15 cellular contexts compared by ENCODE assay signal in the genomic region with DNA sequence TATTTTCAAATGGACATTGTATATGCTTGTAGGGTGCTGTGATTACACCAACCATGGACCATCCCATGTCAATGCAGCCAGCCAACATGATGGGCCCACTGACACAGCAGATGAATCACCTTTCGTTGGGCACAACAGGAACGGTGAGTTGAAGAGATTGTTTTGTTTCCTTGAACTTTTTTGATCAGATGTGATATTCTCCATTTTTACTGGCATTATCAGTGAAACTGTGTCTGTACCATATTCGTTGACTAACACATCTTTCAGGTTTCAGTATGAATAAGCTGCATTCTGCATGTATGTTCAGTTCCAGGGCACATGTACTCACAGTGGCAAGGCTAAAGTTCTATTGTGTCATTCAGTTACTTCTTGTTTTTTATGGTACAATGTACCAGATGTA.
A peak's percentile ranks its signal among the peaks of the same experiment; 100 is the strongest.
DNase-seq lines count a peak whose midpoint lies in the region; ATAC-seq and TF ChIP-seq lines count a peak whose summit lies in the region.
"Had no signal": no experiment of that assay in that cellular context is flagged by ENCODE, and none has a peak within 500 bp of the region (broad histone marks: within the 10 kb centered on the region; RNA-seq: fewer than 3 reads in every experiment).

No MANE protein-coding gene starts in this region.

- H3K9me3 ChIP-seq in gastroesophageal sphincter (no peaks in the 10 kb centered on the region), endodermal cell (ENCODE audit: control insufficient read depth, low read length) (no peaks in the 10 kb centered on the region)
- H3K9me3 ChIP-seq: esophagus squamous epithelium had no signal

- H3K36me3 Mint-ChIP-seq in endodermal cell (ENCODE audit: low read depth), result no peaks in the 10 kb centered on the region
- H3K36me3 Mint-ChIP-seq: stimulated activated memory B cell treated with anti-CD40 and anti-IgM and Interleukin-4, amounts not matched to agents 10 μg/mL and 1 μg/mL and 100 μg/mL, for 72 hours; T-cell had no signal

- TF ChIP-seq POLR2A in gastroesophageal sphincter (IDR thresholded peaks at IDR 0.05), result no peak

- ATAC-seq in GM21825 (IDR thresholded peaks at IDR 0.05; ENCODE audit: unreplicated experiment), result peak; percentile 85
- ATAC-seq in HG03432 (IDR thresholded peaks at IDR 0.05; ENCODE audit: unreplicated experiment), result peak; percentile 95
- no peak for ATAC-seq in gastroesophageal sphincter
- ATAC-seq: stimulated activated memory B cell treated with anti-CD40 and anti-IgM and Interleukin-4, amounts not matched to agents 10 μg/mL and 1 μg/mL and 100 μg/mL, for 72 hours; T-cell had no signal

- no peaks in the 10 kb centered on the region for H3K27me3 Mint-ChIP-seq in endodermal cell (ENCODE audit: insufficient read depth)

- H3K36me3 ChIP-seq in gastroesophageal sphincter, result no peaks in the 10 kb centered on the region
- H3K36me3 ChIP-seq in endodermal cell (ENCODE audit: control insufficient read depth, insufficient read depth, low read length), result no peaks in the 10 kb centered on the region
- H3K36me3 ChIP-seq: esophagus squamous epithelium had no signal

- H3K9me3 Mint-ChIP-seq in endodermal cell, result no peaks in the 10 kb centered on the region
- H3K9me3 Mint-ChIP-seq: nephron had no signal

- WGBS in gastroesophageal sphincter (ENCODE audit: low coverage in 1 of 2), 2 donors, result 91 to 100% methylated on average over 3 of the region's 3 CpGs
- WGBS in endodermal cell (ENCODE audit: insufficient coverage in 1 of 2, insufficient read length in 1 of 2), 2 experiments, result 96 to 100% methylated on average over 3 of the region's 3 CpGs

- no peak overlapping the region for H3K27ac Mint-ChIP-seq in endodermal cell
- H3K27ac Mint-ChIP-seq: nephron; stimulated activated memory B cell treated with anti-CD40 and anti-IgM and Interleukin-4, amounts not matched to agents 10 μg/mL and 1 μg/mL and 100 μg/mL, for 72 hours; T-cell had no signal

- no peak for TF ChIP-seq CTCF in gastroesophageal sphincter (IDR thresholded peaks at IDR 0.05)
- no peak for TF ChIP-seq CTCF in endodermal cell (conservative IDR thresholded peaks at IDR 0.05)

- H3K27ac ChIP-seq in gastroesophageal sphincter, result no peak overlapping the region
- no peak overlapping the region for H3K27ac ChIP-seq in endodermal cell (ENCODE audit: low read depth, low read length)
- H3K27ac ChIP-seq: esophagus squamous epithelium, skin epidermis had no signal

- H3K9ac ChIP-seq in endodermal cell (ENCODE audit: extremely low read depth, low read length, poor library complexity, severe bottlenecking), result no peak overlapping the region

- H3K4me1 ChIP-seq in gastroesophageal sphincter, result peaks cover 0 to 17% (median 0%) of the 10 kb centered on the region in 3 donors
- peaks cover 2% of the 10 kb centered on the region for H3K4me1 ChIP-seq in endodermal cell (ENCODE audit: control insufficient read depth, insufficient read depth, low read length)

- no peak overlapping the region for H3K4me3 Mint-ChIP-seq in endodermal cell
- H3K4me3 Mint-ChIP-seq: nephron; stimulated activated memory B cell treated with anti-CD40 and anti-IgM and Interleukin-4, amounts not matched to agents 10 μg/mL and 1 μg/mL and 100 μg/mL, for 72 hours; T-cell had no signal

- H3K4me3 ChIP-seq in gastroesophageal sphincter, result no peak overlapping the region
- no peak overlapping the region for H3K4me3 ChIP-seq in endodermal cell (ENCODE audit: low read length)
- H3K4me3 ChIP-seq: esophagus squamous epithelium, skin epidermis had no signal

- H3K27me3 ChIP-seq in gastroesophageal sphincter, result no peaks in the 10 kb centered on the region
- no peaks in the 10 kb centered on the region for H3K27me3 ChIP-seq in endodermal cell (ENCODE audit: control insufficient read depth, insufficient read depth, low read length, poor library complexity, severe bottlenecking)
- H3K27me3 ChIP-seq: esophagus squamous epithelium had no signal

- TF ChIP-seq EP300 in gastroesophageal sphincter (IDR thresholded peaks at IDR 0.05), result no peak

- DNase-seq in stimulated activated CD4-positive, alpha-beta T cell treated with anti-CD3 and anti-CD28 coated beads, Interleukin-1b, Interleukin-23, amount 100 ng/mL, for 48 hours, result peak; percentile 8
- no peak for DNase-seq in stimulated activated CD4-positive, alpha-beta T cell treated with anti-CD3 and anti-CD28 coated beads, Interleukin-4, amount 100 ng/mL, for 4 hours
- DNase-seq in amniotic stem cell (lab: John Stamatoyannopoulos, UW) (no peak), NAMALWA (ENCODE audit: low spot score) (no peak), endodermal cell (no peak)
- DNase-seq: esophagus squamous epithelium; NCI-H1092; NK-92 treated with Interleukin-12 subunit alpha and Interleukin-12 subunit beta, amount 100 ng/mL, for 24 hours; T-cell had no signal

- peaks cover 16% of the 10 kb centered on the region for H3K4me1 Mint-ChIP-seq in endodermal cell
- H3K4me1 Mint-ChIP-seq: stimulated activated memory B cell treated with anti-CD40 and anti-IgM and Interleukin-4, amounts not matched to agents 10 μg/mL and 1 μg/mL and 100 μg/mL, for 72 hours; T-cell had no signal
